Comparison of ENCODE assay signal across 1 cellular context in genomic region chr2:19989681-19990415, GRCh38.
TF ChIP-seq lines count a peak whose summit lies in the region.

WDR35 (minus strand) TSS chr2:19990105; CDS start chr2:19990015, 90 bp downstream.

TF ChIP-seq in K562, 482 proteins besides CTCF, POLR2A, EP300 and RAD21 (continued from another document and continues in another):
- 0 out of 2 replicates have a peak, but pooled peaks have one; percentile 43 for TF ChIP-seq E2F5 (CRISPR knock-in tag; IDR thresholded peaks at IDR 0.05)
- no peak for TF ChIP-seq XRCC5 (IDR thresholded peaks at IDR 0.05; ENCODE audit: low read depth, low read length)
- TF ChIP-seq KHSRP (IDR thresholded peaks at IDR 0.05) = no peak
- peak; percentile 92 for TF ChIP-seq GABPA (tag; conservative IDR thresholded peaks at IDR 0.05; ENCODE audit: low read depth)
- TF ChIP-seq MAZ (CRISPR knock-in tag; conservative IDR thresholded peaks at IDR 0.05 in 1 of 2, IDR thresholded peaks at IDR 0.05 in 1 of 2) = peak in 1 of 2 experiments; percentile 40; a peak in 1 of 4 replicates
- peak; percentile 94 for TF ChIP-seq RFX1 (IDR thresholded peaks at IDR 0.05)
- TF ChIP-seq RNF2 (IDR thresholded peaks at IDR 0.05) = 0 out of 2 replicates have a peak, but pooled peaks have one; percentile 39
- TF ChIP-seq CEBPZ (IDR thresholded peaks at IDR 0.05; ENCODE audit: borderline replicate concordance, low read depth, low read length) = no peak
- no peak for TF ChIP-seq TEAD2 (tag; IDR thresholded peaks at IDR 0.05)
- peak; percentile 78; the same call in 1 of the 2 replicates for TF ChIP-seq CTBP1 (IDR thresholded peaks at IDR 0.05; ENCODE audit: borderline replicate concordance)
- TF ChIP-seq TAF7 (tag; IDR thresholded peaks at IDR 0.05) = no peak
- no peak for TF ChIP-seq ESRRB (CRISPR knock-in tag; IDR thresholded peaks at IDR 0.05; ENCODE audit: borderline replicate concordance)
- no peak for TF ChIP-seq CREB1 (IDR thresholded peaks at IDR 0.05)
- TF ChIP-seq CREB1 (CRISPR knock-in tag; IDR thresholded peaks at IDR 0.05) = peak; percentile 29; the same call in 1 of the 2 replicates
- TF ChIP-seq STAT5B (CRISPR knock-in tag; IDR thresholded peaks at IDR 0.05) = no peak
- peak; percentile 35; the same call in 1 of the 2 replicates for TF ChIP-seq MYC (IDR thresholded peaks at IDR 0.05; ENCODE audit: low read depth, low read length)
- no peak for TF ChIP-seq MYC (CRISPR knock-in tag; IDR thresholded peaks at IDR 0.05; ENCODE audit: borderline replicate concordance, low read depth)
- 0 out of 2 replicates have a peak, but pooled peaks have one; percentile 14 for TF ChIP-seq LCOR (CRISPR knock-in tag; IDR thresholded peaks at IDR 0.05)
- peak; percentile 35 for TF ChIP-seq CCNT2 (IDR thresholded peaks at IDR 0.05; ENCODE audit: borderline replicate concordance, extremely low read depth, insufficient read length, low read depth, low read length)
- TF ChIP-seq RBFOX2 (IDR thresholded peaks at IDR 0.05; ENCODE audit: low read depth, low read length) = peak; percentile 65
- peak; percentile 45; the same call in 1 of the 2 replicates for TF ChIP-seq PHF8 (IDR thresholded peaks at IDR 0.05; ENCODE audit: borderline replicate concordance, low read length)
- no peak for TF ChIP-seq ZNF384 (IDR thresholded peaks at IDR 0.05; ENCODE audit: low read depth, low read length)
- no peak for TF ChIP-seq ARHGAP35 (IDR thresholded peaks at IDR 0.05; ENCODE audit: partially characterized antibody)
- TF ChIP-seq MAX (CRISPR knock-in tag; IDR thresholded peaks at IDR 0.05) = peak; percentile 45; the same call in 1 of the 2 replicates
- peak; percentile 69 for TF ChIP-seq ELF1 (tag; IDR thresholded peaks at IDR 0.05)
- TF ChIP-seq ATF7 (IDR thresholded peaks at IDR 0.05) = peak; percentile 35; the same call in 1 of the 2 replicates
- peak; percentile 66 for TF ChIP-seq ETV1 (tag; conservative IDR thresholded peaks at IDR 0.05; ENCODE audit: low read depth)
- no peak for TF ChIP-seq ZNF12 (CRISPR knock-in tag; IDR thresholded peaks at IDR 0.05)
- TF ChIP-seq NFE2L1 (tag; IDR thresholded peaks at IDR 0.05; ENCODE audit: borderline replicate concordance, low read depth) = no peak
- TF ChIP-seq ZBTB1 (CRISPR knock-in tag; IDR thresholded peaks at IDR 0.05; ENCODE audit: borderline replicate concordance, low read depth) = no peak
- peak; percentile 78 for TF ChIP-seq MGA (IDR thresholded peaks at IDR 0.05)
- 0 out of 2 replicates have a peak, but pooled peaks have one; percentile 33 for TF ChIP-seq NR1H2 (CRISPR knock-in tag; IDR thresholded peaks at IDR 0.05)
- no peak for TF ChIP-seq CHD2 (IDR thresholded peaks at IDR 0.05; ENCODE audit: low read depth, low read length)
- peak in 2 of 3 experiments; percentile 13 to 41 for TF ChIP-seq YY1 (IDR thresholded peaks at IDR 0.05; ENCODE audit: borderline replicate concordance in 1 of 3, control insufficient read depth in 1 of 3, extremely low read depth in 1 of 3, insufficient read depth in 3 of 3, insufficient read length in 1 of 3, insufficient replicate concordance in 2 of 3, low read depth in 1 of 3, low read length in 2 of 3)
- no peak for TF ChIP-seq POLR2H (tag; IDR thresholded peaks at IDR 0.05; ENCODE audit: low read depth)
- TF ChIP-seq ZNF511 (CRISPR knock-in tag; IDR thresholded peaks at IDR 0.05) = 0 out of 2 replicates have a peak, but pooled peaks have one; percentile 22
- TF ChIP-seq CXXC5 (CRISPR knock-in tag; IDR thresholded peaks at IDR 0.05) = peak; percentile 22; the same call in 1 of the 2 replicates
- TF ChIP-seq NRF1 (conservative IDR thresholded peaks at IDR 0.05 in 1 of 2, IDR thresholded peaks at IDR 0.05 in 1 of 2) = peak; percentile 86 to 88
- TF ChIP-seq ZNF263 (CRISPR knock-in tag; IDR thresholded peaks at IDR 0.05; ENCODE audit: borderline replicate concordance) = peak; percentile 19; the same call in 1 of the 2 replicates
- no peak for TF ChIP-seq TRIM25 (IDR thresholded peaks at IDR 0.05; ENCODE audit: borderline replicate concordance)
- peak; percentile 87 to 92 for TF ChIP-seq MNT (conservative IDR thresholded peaks at IDR 0.05)
